Comparison of ENCODE assay signal across 8 cellular contexts in genomic region chr10:71314028-71314693, GRCh38. TPM values are rescaled to one million over a fixed set of nuclear protein-coding genes. Genes with fewer than 3 reads are reported as not detected.
DNase-seq lines count a peak whose midpoint lies in the region; TF ChIP-seq lines count a peak whose summit lies in the region.

No MANE protein-coding gene starts in this region.

- H3K27ac Mint-ChIP-seq in Calu3 (ENCODE audit: unreplicated experiment) (no peak overlapping the region), MCF 10A (ENCODE audit: low read depth, unreplicated experiment) (no peak overlapping the region), immature natural killer cell (no peak overlapping the region)

- 25% methylated on average over 16 of the region's 21 CpGs for WGBS in HUES64

- BruUV-seq in Calu3 (replicated peaks; lab: Mats Ljungman, UMichigan) (no TSS peak), MCF 10A (replicated peaks; lab: Mats Ljungman, UMichigan) (no TSS peak)

- peaks cover 43% of the 10 kb centered on the region for H3K27me3 Mint-ChIP-seq in Calu3 (ENCODE audit: unreplicated experiment)
- H3K27me3 Mint-ChIP-seq in MCF 10A (ENCODE audit: insufficient read depth, unreplicated experiment): no peaks in the 10 kb centered on the region
- H3K27me3 Mint-ChIP-seq in immature natural killer cell (ENCODE audit: low read depth in 3 of 3): peaks cover 2 to 10% (median 5%) of the 10 kb centered on the region in 3 donors

- H3K4me1 Mint-ChIP-seq in Calu3 (ENCODE audit: low read depth, unreplicated experiment): peaks cover 10% of the 10 kb centered on the region
- H3K4me1 Mint-ChIP-seq in MCF 10A (ENCODE audit: insufficient read depth, unreplicated experiment): peaks cover 11% of the 10 kb centered on the region
- H3K4me1 Mint-ChIP-seq in immature natural killer cell: peaks cover 11 to 12% of the 10 kb centered on the region in 2 donors

- H3K9ac ChIP-seq in HUES64 (ENCODE audit: low read depth, low read length): peak overlapping the region; percentile 23; the same call in 1 of the 2 replicates

- H3K36me3 Mint-ChIP-seq in Calu3 (ENCODE audit: insufficient read depth, unreplicated experiment) (peaks cover 6% of the 10 kb centered on the region), MCF 10A (ENCODE audit: insufficient read depth, unreplicated experiment) (peaks cover 1% of the 10 kb centered on the region), immature natural killer cell (no peaks in the 10 kb centered on the region)

- CTCF ChIA-PET in Calu3 (lab: Charles Lee) (interaction anchor here (0.5 to 2.6 kb wide), 11 partner anchors 21 to 714 kb away, joined by 3 to 8 read pairs (median 4); partner anchors contain the start of gene PSAP), MCF 10A (lab: Yijun Ruan, JAX) (interaction anchor here (0.5 to 10.9 kb wide), 41 partner anchors 7 to 637 kb away, joined by 3 to 169 read pairs (median 4); no protein-coding TSS in a partner anchor)

- no peaks in the 10 kb centered on the region for H3K9me3 ChIP-seq in HUES64 (ENCODE audit: insufficient read depth, low read depth, low read length)

- 0 out of 2 replicates have a peak, but pooled peaks cover 5% of the 10 kb centered on the region for H3K4me1 ChIP-seq in HUES64 (ENCODE audit: insufficient read depth, low read length)

- TF ChIP-seq CTCF in Calu3 (IDR thresholded peaks at IDR 0.05; ENCODE audit: unreplicated experiment): peak; percentile 93
- peak; percentile 77 for TF ChIP-seq CTCF in MCF 10A (IDR thresholded peaks at IDR 0.05; ENCODE audit: unreplicated experiment)

- DNase-seq in Calu3: peak; percentile 62
- DNase-seq in T-helper 9 cell: peak; percentile 53
- DNase-seq in MCF 10A (ENCODE audit: unreplicated experiment): peak; percentile 35
- peak; percentile 37 to 54 (median 52) for DNase-seq in immature natural killer cell
- peak; percentile 40 for DNase-seq in stimulated activated CD4-positive, alpha-beta T cell treated with anti-CD3 and anti-CD28 coated beads, Interleukin-1b, Interleukin-23, amount 100 ng/mL, for 48 hours
- DNase-seq in mesenteric fat pad (ENCODE audit: low spot score): no peak
- no peak for DNase-seq in GOT3 (lab: John Stamatoyannopoulos, UW)

- H3K4me3 ChIP-seq in HUES64 (ENCODE audit: low read length): peak overlapping the region; percentile 36

- intact Hi-C loops in Calu3 (cut with micrococcal nuclease; ENCODE audit: unreplicated experiment): loop anchor here (2.0 to 10.0 kb wide), 5 partner anchors 171 to 583 kb away; no protein-coding TSS in a partner anchor
- intact Hi-C loops in MCF 10A (cut with micrococcal nuclease): loop anchor here (1.0 to 10.0 kb wide), 5 partner anchors 256 to 731 kb away; no protein-coding TSS in a partner anchor

- POLR2A ChIA-PET in MCF 10A (lab: Yijun Ruan, JAX): interaction anchor here (0.6 to 1.7 kb wide), 4 partner anchors 100 to 1745 kb away, joined by 3 to 4 read pairs (median 4); no protein-coding TSS in a partner anchor

- peak overlapping the region; percentile 24; the same call in 1 of the 2 replicates for H3K27ac ChIP-seq in HUES64 (ENCODE audit: low read depth, low read length)

- H3K36me3 ChIP-seq in HUES64 (ENCODE audit: insufficient read depth, low read length): no peaks in the 10 kb centered on the region

- H3K9me3 Mint-ChIP-seq in Calu3 (ENCODE audit: low read depth, unreplicated experiment) (no peaks in the 10 kb centered on the region), MCF 10A (ENCODE audit: unreplicated experiment) (peaks cover 5% of the 10 kb centered on the region), immature natural killer cell (no peaks in the 10 kb centered on the region)

- H3K27me3 ChIP-seq in HUES64 (ENCODE audit: insufficient read depth, low read length): 0 out of 2 replicates have a peak, but pooled peaks cover 4% of the 10 kb centered on the region

- no peak overlapping the region for H3K4me3 Mint-ChIP-seq in Calu3 (ENCODE audit: low read depth, unreplicated experiment)
- H3K4me3 Mint-ChIP-seq in MCF 10A (ENCODE audit: unreplicated experiment): no peak overlapping the region
- H3K4me3 Mint-ChIP-seq in immature natural killer cell: peak overlapping the region in 1 of 5 donors; percentile 20

RNA-seq across cellular contexts. Expression of gene SLC29A3, which starts 4.9 kb away (rescaled TPM):
- total RNA-seq in Calu3 (2022) (5.9 and 7.7 TPM in 2 replicates), MCF 10A (2022) (3.6 and 4.0 TPM in 2 replicates), mesenteric fat pad (6.9 TPM)
- polyA plus RNA-seq in HUES64 (2013, experiment 1 of 2): 10.5 TPM
- polyA plus RNA-seq in HUES64 (2013, experiment 2 of 2): 10.5 TPM
- polyA plus RNA-seq in immature natural killer cell: 10 to 100 TPM in 2 of 3 donors, 1 to 10 TPM in 1; 7.9 to 12.8 (median 11.7) TPM

Comparison
In these comparisons a context has a peak if more than half of its experiments do, and no peak if none do; other contexts are left out.
1. DNase-seq: peak in Calu3 (single experiment), T-helper 9 cell (single experiment), MCF 10A (single experiment), immature natural killer cell (3 of 3) and stimulated activated CD4-positive, alpha-beta T cell treated with anti-CD3 and anti-CD28 coated beads, Interleukin-1b, Interleukin-23, amount 100 ng/mL, for 48 hours (single experiment); none in mesenteric fat pad (single experiment) and GOT3 (single experiment).